ENCODE assay signal across 10 cellular contexts in the genomic region with DNA sequence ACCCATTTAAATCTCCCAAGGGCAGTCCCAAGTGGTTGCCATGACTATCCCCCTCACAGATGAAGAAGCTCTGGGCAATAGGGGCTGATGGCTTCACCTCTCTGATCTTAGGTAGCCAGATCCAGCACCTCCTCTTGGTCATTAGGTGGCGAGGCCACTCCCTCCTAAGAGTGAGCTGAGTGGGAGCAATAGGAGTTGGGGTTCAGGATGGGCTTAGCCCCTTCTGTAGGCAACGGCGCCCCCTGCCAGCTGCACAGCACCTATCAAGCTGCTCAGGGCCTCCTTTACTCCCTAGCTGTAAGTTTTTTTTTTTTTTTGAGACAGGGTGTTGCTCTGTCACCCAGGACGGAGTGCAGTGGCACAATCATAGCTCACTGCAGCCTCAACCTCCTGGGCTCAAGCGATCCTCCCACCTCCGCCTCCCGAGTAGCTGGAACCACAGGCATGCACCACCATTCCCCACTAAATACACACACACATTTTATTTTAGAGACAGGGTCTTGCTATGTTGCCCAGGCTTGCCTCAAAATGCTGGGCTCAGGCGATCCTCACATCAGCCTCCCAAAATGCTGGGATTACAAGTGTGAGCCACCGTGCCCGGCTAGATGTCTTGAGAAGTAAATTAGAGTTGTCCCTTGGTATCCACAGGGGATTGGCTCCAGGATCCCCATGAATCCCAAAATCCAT. TPM values are rescaled to one million over a fixed set of nuclear protein-coding genes. Genes with fewer than 3 reads are reported as not detected.
DNase-seq lines count a peak whose midpoint lies in the region; ATAC-seq and TF ChIP-seq lines count a peak whose summit lies in the region.
"Had no signal": no experiment of that assay in that cellular context is flagged by ENCODE, and none has a peak within 500 bp of the region (broad histone marks: within the 10 kb centered on the region; RNA-seq: fewer than 3 reads in every experiment).

No MANE protein-coding gene starts in this region.

- H3K36me3 ChIP-seq in Peyer's patch (peaks cover 0 to 6% (median 0%) of the 10 kb centered on the region in 3 donors), endodermal cell (ENCODE audit: control insufficient read depth, insufficient read depth, low read length) (peaks cover 16% of the 10 kb centered on the region)

- no peak overlapping the region for H3K9ac ChIP-seq in endodermal cell (ENCODE audit: extremely low read depth, low read length, poor library complexity, severe bottlenecking)

- H3K4me1 ChIP-seq in Peyer's patch (peaks cover 7 to 44% (median 13%) of the 10 kb centered on the region in 4 donors), endodermal cell (ENCODE audit: control insufficient read depth, insufficient read depth, low read length) (peaks cover 13% of the 10 kb centered on the region)

- H3K27me3 ChIP-seq in Peyer's patch (no peaks in the 10 kb centered on the region), endodermal cell (ENCODE audit: control insufficient read depth, insufficient read depth, low read length, poor library complexity, severe bottlenecking) (peaks cover 42% of the 10 kb centered on the region)

- intact Hi-C loops in activated T-helper 2 cell treated with anti-CD3 and anti-CD28 coated beads, Interferon-gamma antibody, Interleukin-2, Interleukin-4, amounts not matched to agents 10 μg/mL and 5 μg/mL and 100 μg/mL, durations not matched to agents 14 hours and 24 hours and 36 hours (cut with micrococcal nuclease): loop anchor here (1.0 to 5.0 kb wide), 3 partner anchors 34 to 97 kb away; partner anchors contain the start of genes NAE1 and PDP2

- ATAC-seq in activated T-cell treated with anti-CD3 and anti-CD28 coated beads, Interleukin-2, amount 50 U/mL, for 4 hours: no peak

- no peak overlapping the region for H3K4me3 ChIP-seq in Peyer's patch
- H3K4me3 ChIP-seq in endodermal cell (ENCODE audit: low read length): no peak overlapping the region

- H3K27ac ChIP-seq in Peyer's patch (no peak overlapping the region), endodermal cell (ENCODE audit: low read depth, low read length) (no peak overlapping the region)
- H3K27ac ChIP-seq: VCaP had no signal

- no peak for TF ChIP-seq POLR2A in Peyer's patch (IDR thresholded peaks at IDR 0.05)

- no peaks in the 10 kb centered on the region for H3K9me3 Mint-ChIP-seq in activated T-cell treated with anti-CD3 and anti-CD28 coated beads, Interleukin-2, amount 50 U/mL, for 4 hours
- H3K9me3 Mint-ChIP-seq in endodermal cell: no peaks in the 10 kb centered on the region
- no peaks in the 10 kb centered on the region for H3K9me3 Mint-ChIP-seq in activated T-helper 2 cell treated with anti-CD3 and anti-CD28 coated beads, Interferon-gamma antibody, Interleukin-2, Interleukin-4, amounts not matched to agents 10 μg/mL and 5 μg/mL and 100 μg/mL, durations not matched to agents 14 hours and 24 hours and 36 hours

- no peak overlapping the region for H3K4me3 Mint-ChIP-seq in activated T-cell treated with anti-CD3 and anti-CD28 coated beads, Interleukin-2, amount 50 U/mL, for 4 hours
- no peak overlapping the region for H3K4me3 Mint-ChIP-seq in endodermal cell
- H3K4me3 Mint-ChIP-seq in activated T-helper 2 cell treated with anti-CD3 and anti-CD28 coated beads, Interferon-gamma antibody, Interleukin-2, Interleukin-4, amounts not matched to agents 10 μg/mL and 5 μg/mL and 100 μg/mL, durations not matched to agents 14 hours and 24 hours and 36 hours (ENCODE audit: low read depth): no peak overlapping the region

- peaks cover 27% of the 10 kb centered on the region for H3K4me1 Mint-ChIP-seq in activated T-cell treated with anti-CD3 and anti-CD28 coated beads, Interleukin-2, amount 50 U/mL, for 4 hours (ENCODE audit: low read depth)
- peaks cover 15% of the 10 kb centered on the region for H3K4me1 Mint-ChIP-seq in endodermal cell
- H3K4me1 Mint-ChIP-seq in activated T-helper 2 cell treated with anti-CD3 and anti-CD28 coated beads, Interferon-gamma antibody, Interleukin-2, Interleukin-4, amounts not matched to agents 10 μg/mL and 5 μg/mL and 100 μg/mL, durations not matched to agents 14 hours and 24 hours and 36 hours (ENCODE audit: low read depth): peaks cover 40% of the 10 kb centered on the region

- DNase-seq in activated T-cell treated with anti-CD3 and anti-CD28 coated beads for 48 hours (ENCODE audit: low read depth): peak; percentile 47
- DNase-seq in activated T-cell treated with anti-CD3 and anti-CD28 coated beads, Interleukin-2, amount 50 U/mL, for 4 hours: no peak
- DNase-seq in Peyer's patch: no peak
- DNase-seq in endodermal cell: peak; percentile 73
- DNase-seq in stimulated activated CD4-positive, alpha-beta T cell treated with anti-CD3 and anti-CD28 coated beads, Interleukin-4, amount 100 ng/mL, for 48 hours (ENCODE audit: low read depth in 2 of 2): peak; percentile 41 to 49
- no peak for DNase-seq in activated T-helper 2 cell treated with anti-CD3 and anti-CD28 coated beads, Interferon-gamma antibody, Interleukin-2, Interleukin-4, amounts not matched to agents 10 μg/mL and 5 μg/mL and 100 μg/mL, durations not matched to agents 14 hours and 24 hours and 36 hours (ENCODE audit: low spot score)
- no peak for DNase-seq in NCI-H2196 treated with DMSO at 0.1 percent for 48 hours (lab: John Stamatoyannopoulos, UW; ENCODE audit: unreplicated experiment)
- no peak for DNase-seq in NCI-H1092 treated with DMSO at 0.1 percent for 48 hours (lab: John Stamatoyannopoulos, UW)

- H3K27me3 Mint-ChIP-seq in activated T-cell treated with anti-CD3 and anti-CD28 coated beads, Interleukin-2, amount 50 U/mL, for 4 hours (ENCODE audit: low read depth): peaks cover 17% of the 10 kb centered on the region
- H3K27me3 Mint-ChIP-seq in endodermal cell (ENCODE audit: insufficient read depth): peaks cover 41% of the 10 kb centered on the region
- peaks cover 17% of the 10 kb centered on the region for H3K27me3 Mint-ChIP-seq in activated T-helper 2 cell treated with anti-CD3 and anti-CD28 coated beads, Interferon-gamma antibody, Interleukin-2, Interleukin-4, amounts not matched to agents 10 μg/mL and 5 μg/mL and 100 μg/mL, durations not matched to agents 14 hours and 24 hours and 36 hours (ENCODE audit: low read depth)

- WGBS in endodermal cell (ENCODE audit: insufficient coverage in 1 of 2, insufficient read length in 1 of 2), 2 experiments: 89 to 94% methylated on average over 7 to 10 of the region's 10 CpGs

- H3K9me3 ChIP-seq in Peyer's patch (no peaks in the 10 kb centered on the region), endodermal cell (ENCODE audit: control insufficient read depth, low read length) (no peaks in the 10 kb centered on the region)

- H3K27ac Mint-ChIP-seq in endodermal cell: no peak overlapping the region
- H3K27ac Mint-ChIP-seq in activated T-helper 2 cell treated with anti-CD3 and anti-CD28 coated beads, Interferon-gamma antibody, Interleukin-2, Interleukin-4, amounts not matched to agents 10 μg/mL and 5 μg/mL and 100 μg/mL, durations not matched to agents 14 hours and 24 hours and 36 hours: no peak overlapping the region

- TF ChIP-seq CTCF in Peyer's patch (IDR thresholded peaks at IDR 0.05) (peak in 4 of 6 experiments; percentile 14 to 52 (median 44)), endodermal cell (conservative IDR thresholded peaks at IDR 0.05) (peak; percentile 71)

- peaks cover 25% of the 10 kb centered on the region for H3K36me3 Mint-ChIP-seq in activated T-cell treated with anti-CD3 and anti-CD28 coated beads, Interleukin-2, amount 50 U/mL, for 4 hours (ENCODE audit: insufficient read depth)
- H3K36me3 Mint-ChIP-seq in endodermal cell (ENCODE audit: low read depth): peaks cover 11% of the 10 kb centered on the region
- peaks cover 24% of the 10 kb centered on the region for H3K36me3 Mint-ChIP-seq in activated T-helper 2 cell treated with anti-CD3 and anti-CD28 coated beads, Interferon-gamma antibody, Interleukin-2, Interleukin-4, amounts not matched to agents 10 μg/mL and 5 μg/mL and 100 μg/mL, durations not matched to agents 14 hours and 24 hours and 36 hours (ENCODE audit: low read depth)

RNA-seq across cellular contexts. Expression of gene RRAD, which starts 3.5 kb away (rescaled TPM):
- under 1 TPM; 0.15 to 0.50 (median 0.38) TPM for total RNA-seq in activated T-cell treated with anti-CD3 and anti-CD28 coated beads, Interleukin-2, amount 50 U/mL, for 4 hours
- total RNA-seq in Peyer's patch (1 to 10 TPM in 3 of 4 donors, under 1 TPM in 1; 0.53 to 4.1 (median 2.8) TPM), endodermal cell (under 1 TPM in 1 of 2 donors, not detected in 1; 0.55 TPM)
- 0.53 TPM for polyA plus RNA-seq in endodermal cell (2013, experiment 1 of 2)
- 0.46 TPM for polyA plus RNA-seq in endodermal cell (2013, experiment 2 of 2)
- total RNA-seq in activated T-helper 2 cell treated with anti-CD3 and anti-CD28 coated beads, Interferon-gamma antibody, Interleukin-2, Interleukin-4, amounts not matched to agents 10 μg/mL and 5 μg/mL and 100 μg/mL, durations not matched to agents 14 hours and 24 hours and 36 hours: 1.2 and 1.8 TPM in 2 replicates

RNA-seq across cellular contexts. Expression of gene CIAO2B, which starts 5.4 kb away (rescaled TPM):
- total RNA-seq in activated T-cell treated with anti-CD3 and anti-CD28 coated beads, Interleukin-2, amount 50 U/mL, for 4 hours: 100 to 1,000 TPM; 201 to 220 (median 212) TPM
- total RNA-seq in Peyer's patch: 10 to 100 TPM; 28.1 to 72.7 (median 55.2) TPM
- total RNA-seq in endodermal cell: 10 to 100 TPM; 70.2 to 87.7 TPM
- polyA plus RNA-seq in endodermal cell (2013, experiment 1 of 2): 99.2 TPM
- 88.5 TPM for polyA plus RNA-seq in endodermal cell (2013, experiment 2 of 2)
- 161 and 165 TPM in 2 replicates for total RNA-seq in activated T-helper 2 cell treated with anti-CD3 and anti-CD28 coated beads, Interferon-gamma antibody, Interleukin-2, Interleukin-4, amounts not matched to agents 10 μg/mL and 5 μg/mL and 100 μg/mL, durations not matched to agents 14 hours and 24 hours and 36 hours

RNA-seq across cellular contexts. Expression of gene CES2, which starts 6.5 kb away (rescaled TPM):
- 10 to 100 TPM; 22.6 to 25.3 (median 24.3) TPM for total RNA-seq in activated T-cell treated with anti-CD3 and anti-CD28 coated beads, Interleukin-2, amount 50 U/mL, for 4 hours
- total RNA-seq in Peyer's patch: 1,000 to 10,000 TPM in 3 of 4 donors, 100 to 1,000 TPM in 1; 113 to 4,512 (median 3,000) TPM
- total RNA-seq in endodermal cell: 10 to 100 TPM; 28.7 to 36.8 TPM
- polyA plus RNA-seq in endodermal cell (2013, experiment 1 of 2): 24.1 TPM
- polyA plus RNA-seq in endodermal cell (2013, experiment 2 of 2): 20.5 TPM
- total RNA-seq in activated T-helper 2 cell treated with anti-CD3 and anti-CD28 coated beads, Interferon-gamma antibody, Interleukin-2, Interleukin-4, amounts not matched to agents 10 μg/mL and 5 μg/mL and 100 μg/mL, durations not matched to agents 14 hours and 24 hours and 36 hours: 35.3 and 36.8 TPM in 2 replicates

RNA-seq across cellular contexts. Expression of gene CDH16, which starts 10.2 kb away (rescaled TPM):
- not detected for total RNA-seq in activated T-cell treated with anti-CD3 and anti-CD28 coated beads, Interleukin-2, amount 50 U/mL, for 4 hours
- total RNA-seq in Peyer's patch (10 to 100 TPM in 3 of 4 donors, not detected in 1; 11.3 to 19.5 (median 15.4) TPM), endodermal cell (not detected)
- polyA plus RNA-seq in endodermal cell (2013, experiment 1 of 2): not detected
- polyA plus RNA-seq in endodermal cell (2013, experiment 2 of 2): not detected
- total RNA-seq in activated T-helper 2 cell treated with anti-CD3 and anti-CD28 coated beads, Interferon-gamma antibody, Interleukin-2, Interleukin-4, amounts not matched to agents 10 μg/mL and 5 μg/mL and 100 μg/mL, durations not matched to agents 14 hours and 24 hours and 36 hours: not detected in 2 replicates
- polyA plus RNA-seq: neural cell had no signal

RNA-seq across cellular contexts. Expression of gene CES3, which starts 32.2 kb away (rescaled TPM):
- under 1 TPM in 2 of 3 donors, not detected in 1; 0.10 to 0.30 TPM for total RNA-seq in activated T-cell treated with anti-CD3 and anti-CD28 coated beads, Interleukin-2, amount 50 U/mL, for 4 hours
- total RNA-seq in Peyer's patch (100 to 1,000 TPM in 3 of 4 donors, 10 to 100 TPM in 1; 28.9 to 227 (median 161) TPM), endodermal cell (1 to 10 TPM; 2.7 to 3.8 TPM)
- polyA plus RNA-seq in endodermal cell (2013, experiment 1 of 2): 6.9 TPM
- polyA plus RNA-seq in endodermal cell (2013, experiment 2 of 2): 3.8 TPM
- 9.4 and 10.6 TPM in 2 replicates for total RNA-seq in activated T-helper 2 cell treated with anti-CD3 and anti-CD28 coated beads, Interferon-gamma antibody, Interleukin-2, Interleukin-4, amounts not matched to agents 10 μg/mL and 5 μg/mL and 100 μg/mL, durations not matched to agents 14 hours and 24 hours and 36 hours

Comparison
In these comparisons a context has a peak if more than half of its experiments do, and no peak if none do; other contexts are left out.
1. DNase-seq: peak in activated T-cell treated with anti-CD3 and anti-CD28 coated beads for 48 hours (single experiment), endodermal cell (single experiment) and stimulated activated CD4-positive, alpha-beta T cell treated with anti-CD3 and anti-CD28 coated beads, Interleukin-4, amount 100 ng/mL, for 48 hours (2 of 2); none in activated T-cell treated with anti-CD3 and anti-CD28 coated beads, Interleukin-2, amount 50 U/mL, for 4 hours (single experiment), Peyer's patch (0 of 3), activated T-helper 2 cell treated with anti-CD3 and anti-CD28 coated beads, Interferon-gamma antibody, Interleukin-2, Interleukin-4, amounts not matched to agents 10 μg/mL and 5 μg/mL and 100 μg/mL, durations not matched to agents 14 hours and 24 hours and 36 hours (single experiment), NCI-H2196 treated with DMSO at 0.1 percent for 48 hours (single experiment) and NCI-H1092 treated with DMSO at 0.1 percent for 48 hours (single experiment).